ENCODE assay signal across 27 cellular contexts in genomic region chr12:108495823-108496579, GRCh38.
"Had no signal": no experiment of that assay in that cellular context is flagged by ENCODE, and none has a peak within 500 bp of the region (broad histone marks: within the 10 kb centered on the region; RNA-seq: fewer than 3 reads in every experiment).

No MANE protein-coding gene starts in this region.

- H3K27ac Mint-ChIP-seq: immature natural killer cell; nephron progenitor cell; neural progenitor cell; stimulated activated naive B cell treated with anti-CD40 and anti-IgM and Interleukin-4, amounts not matched to agents 10 μg/mL and 1 μg/mL and 100 μg/mL, for 72 hours had no signal

- H3K36me3 Mint-ChIP-seq: immature natural killer cell; neural progenitor cell; stimulated activated naive B cell treated with anti-CD40 and anti-IgM and Interleukin-4, amounts not matched to agents 10 μg/mL and 1 μg/mL and 100 μg/mL, for 72 hours had no signal

- H3K4me1 ChIP-seq: left lung, lower lobe of right lung, neural progenitor cell, parathyroid adenoma, right atrium auricular region, right lobe of liver, stomach, testis, thyroid gland, transverse colon, upper lobe of left lung, vagina had no signal

- H2AFZ ChIP-seq: neural progenitor cell, parathyroid adenoma had no signal

- H3K36me3 ChIP-seq: left lung, lower lobe of right lung, neural progenitor cell, neutrophil, right atrium auricular region, right lobe of liver, stomach, thyroid gland, transverse colon, upper lobe of left lung, vagina had no signal

- H3K9me3 ChIP-seq: left lung, lower lobe of right lung, neutrophil, right atrium auricular region, right lobe of liver, stomach, testis, thyroid gland, transverse colon, upper lobe of left lung, vagina had no signal

- H3K4me3 Mint-ChIP-seq: immature natural killer cell; naive thymus-derived CD8-positive, alpha-beta T cell; nephron progenitor cell; neural progenitor cell; stimulated activated naive B cell treated with anti-CD40 and anti-IgM and Interleukin-4, amounts not matched to agents 10 μg/mL and 1 μg/mL and 100 μg/mL, for 72 hours had no signal

- H3K9me3 Mint-ChIP-seq: immature natural killer cell, nephron progenitor cell, neural progenitor cell had no signal

- ATAC-seq: left colon; left lung; naive thymus-derived CD8-positive, alpha-beta T cell; right lobe of liver; stimulated activated naive CD8-positive, alpha-beta T cell treated with anti-CD3 and anti-CD28 coated beads, Interleukin-15, Interleukin-2, amounts not matched to agents 100 U/mL and 50 U/mL, for 24 hours had no signal

- H3K9ac ChIP-seq: neural progenitor cell, parathyroid adenoma had no signal

- H3K27me3 ChIP-seq: neural progenitor cell, right atrium auricular region, right lobe of liver, testis, thyroid gland, upper lobe of left lung, vagina had no signal

- H3K4me1 Mint-ChIP-seq: immature natural killer cell; nephron progenitor cell; neural progenitor cell; stimulated activated naive B cell treated with anti-CD40 and anti-IgM and Interleukin-4, amounts not matched to agents 10 μg/mL and 1 μg/mL and 100 μg/mL, for 72 hours had no signal

- H3K4me3 ChIP-seq: left lung, lower lobe of right lung, neural progenitor cell, right atrium auricular region, right lobe of liver, smooth muscle cell, stomach, testis, thyroid gland, transverse colon, upper lobe of left lung, vagina had no signal

- FAIRE-seq: islet of Langerhans, kidney had no signal

- DNase-seq: immature natural killer cell; kidney; left colon; left lung; lower lobe of right lung; mammary epithelial cell; mesenchymal stem cell; naive thymus-derived CD8-positive, alpha-beta T cell; nephron progenitor cell; occipital lobe; right lobe of liver; stimulated activated CD4-positive, alpha-beta T cell treated with anti-CD3 and anti-CD28 coated beads, Interleukin-1b, Interleukin-23, amount 100 ng/mL, for 48 hours; stimulated activated CD4-positive, alpha-beta T cell treated with anti-CD3 and anti-CD28 coated beads, Interleukin-4, amount 100 ng/mL, for 1 hour; stimulated activated naive B cell treated with anti-CD40 and anti-IgM and Interleukin-4, amounts not matched to agents 10 μg/mL and 1 μg/mL and 100 μg/mL, for 72 hours; stimulated activated naive CD8-positive, alpha-beta T cell treated with anti-CD3 and anti-CD28 coated beads, Interleukin-15, Interleukin-2, amounts not matched to agents 100 U/mL and 50 U/mL, for 24 hours; stomach; testis; thyroid gland; transverse colon; upper lobe of left lung had no signal

- H3K4me2 ChIP-seq: neural progenitor cell, smooth muscle cell had no signal

- H3K79me2 ChIP-seq: parathyroid adenoma had no signal

- H3K27ac ChIP-seq: left lung, lower lobe of right lung, neural progenitor cell, neutrophil, parathyroid adenoma, right atrium auricular region, right lobe of liver, stomach, testis, thyroid gland, transverse colon, upper lobe of left lung, vagina had no signal
